1 cellular context compared by ENCODE assay signal in genomic region chr12:101186291-101186690, GRCh38.
TF ChIP-seq lines count a peak whose summit lies in the region.

No MANE protein-coding gene starts in this region.

TF ChIP-seq in GM23338, 12 proteins besides CTCF, POLR2A, EP300 and RAD21 (continued from another document):
- TF ChIP-seq REST (IDR thresholded peaks at IDR 0.05; ENCODE audit: unreplicated experiment), result no peak
- no peak for TF ChIP-seq CREB1 (CRISPR knock-in tag; IDR thresholded peaks at IDR 0.05; ENCODE audit: low read depth)
- no peak for TF ChIP-seq JUNB (IDR thresholded peaks at IDR 0.05; ENCODE audit: unreplicated experiment)
TF ChIP-seq in GM23338: peak in this region for 0.
